ENCODE assay signal across 8 cellular contexts in the genomic region with DNA sequence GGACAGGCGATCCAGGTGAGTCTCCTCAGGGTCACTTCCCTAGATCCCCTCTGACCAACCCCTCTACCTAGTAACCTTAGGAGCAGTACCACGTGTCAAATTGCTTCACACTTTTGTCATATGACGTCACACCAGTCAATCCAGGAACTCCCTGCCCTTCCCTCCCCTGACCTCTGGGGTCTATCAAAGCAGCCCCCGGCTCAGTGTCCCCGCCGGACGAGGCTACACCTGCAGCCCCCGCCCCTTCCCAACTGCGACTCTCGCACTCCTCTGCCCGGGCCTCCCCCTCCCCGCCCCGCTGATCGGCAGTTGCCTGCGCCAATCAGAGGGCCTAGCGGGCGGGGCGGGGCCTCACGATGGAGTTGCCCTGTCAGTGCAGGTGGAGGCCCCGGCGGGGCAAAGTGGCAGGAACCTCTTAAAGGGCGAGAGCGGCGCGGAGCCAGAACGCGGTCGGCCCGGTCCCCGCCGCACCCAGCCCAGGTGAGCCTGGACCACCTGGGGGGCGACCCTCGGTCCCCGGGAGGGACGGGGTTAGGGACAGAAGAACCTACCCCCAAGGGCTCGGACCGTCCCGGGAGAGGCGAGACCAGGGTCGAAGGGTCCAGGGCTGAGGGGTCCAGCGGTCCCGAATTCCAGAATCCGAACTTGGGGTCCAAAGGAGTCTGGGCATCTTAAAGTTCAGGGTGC. TPM values are rescaled to one million over a fixed set of nuclear protein-coding genes. Genes with fewer than 3 reads are reported as not detected.
DNase-seq lines count a peak whose midpoint lies in the region; ATAC-seq and TF ChIP-seq lines count a peak whose summit lies in the region.

No MANE protein-coding gene starts in this region.

- no peak for TF ChIP-seq EP300 in suprapubic skin (IDR thresholded peaks at IDR 0.05)

- peak; percentile 58 for ATAC-seq in GM21619 (IDR thresholded peaks at IDR 0.05; ENCODE audit: unreplicated experiment)

- DNase-seq in Calu3 (peak; percentile 93), M059J (ENCODE audit: low read depth) (peak; percentile 83), SK-MEL-5 (ENCODE audit: low read depth, low spot score) (peak; percentile 81), germinal center (ENCODE audit: low spot score) (peak; percentile 99), nucleus accumbens (lab: John Stamatoyannopoulos, UW) (peak in 52 of 56 donors; percentile 12 to 82 (median 49)), suprapubic skin (ENCODE audit: low spot score in 2 of 2) (peak; percentile 91 to 93)
- peak; percentile 92 for DNase-seq in activated naive CD4-positive, alpha-beta T cell treated with anti-CD3 and anti-CD28 coated beads for 36 hours

- peak overlapping the region; percentile 78 for H3K27ac Mint-ChIP-seq in Calu3 (ENCODE audit: unreplicated experiment)
- peak overlapping the region; percentile 92 for H3K27ac Mint-ChIP-seq in activated naive CD4-positive, alpha-beta T cell treated with anti-CD3 and anti-CD28 coated beads for 36 hours

- no peaks in the 10 kb centered on the region for H3K9me3 ChIP-seq in suprapubic skin

- H3K27ac ChIP-seq in suprapubic skin = peak overlapping the region; percentile 16

- H3K4me3 ChIP-seq in suprapubic skin = peak overlapping the region; percentile 62

- TF ChIP-seq POLR2A in suprapubic skin (IDR thresholded peaks at IDR 0.05) = peak in 1 of 2 donors; percentile 43

- peaks cover 36% of the 10 kb centered on the region for H3K36me3 Mint-ChIP-seq in Calu3 (ENCODE audit: insufficient read depth, unreplicated experiment)
- H3K36me3 Mint-ChIP-seq in activated naive CD4-positive, alpha-beta T cell treated with anti-CD3 and anti-CD28 coated beads for 36 hours (ENCODE audit: low read depth) = peaks cover 2% of the 10 kb centered on the region

- no TSS peak for BruUV-seq in Calu3 (replicated peaks; lab: Mats Ljungman, UMichigan)

- no peaks in the 10 kb centered on the region for H3K27me3 Mint-ChIP-seq in Calu3 (ENCODE audit: unreplicated experiment)
- H3K27me3 Mint-ChIP-seq in activated naive CD4-positive, alpha-beta T cell treated with anti-CD3 and anti-CD28 coated beads for 36 hours (ENCODE audit: low read depth) = no peaks in the 10 kb centered on the region

- in situ Hi-C loops in SK-MEL-5 (cut with HindIII; ENCODE audit: low pct_unique_long_range_greater_than_20kb, low sequenced_read_pairs) = no loop called here

- WGBS in suprapubic skin = under 1% methylated on average over 29 of the region's 43 CpGs

- H3K9me3 Mint-ChIP-seq in Calu3 (ENCODE audit: low read depth, unreplicated experiment) = no peaks in the 10 kb centered on the region
- H3K9me3 Mint-ChIP-seq in activated naive CD4-positive, alpha-beta T cell treated with anti-CD3 and anti-CD28 coated beads for 36 hours = no peaks in the 10 kb centered on the region

- peaks cover 37% of the 10 kb centered on the region for H3K4me1 Mint-ChIP-seq in Calu3 (ENCODE audit: low read depth, unreplicated experiment)
- peaks cover 48% of the 10 kb centered on the region for H3K4me1 Mint-ChIP-seq in activated naive CD4-positive, alpha-beta T cell treated with anti-CD3 and anti-CD28 coated beads for 36 hours (ENCODE audit: low read depth)

- no peak for TF ChIP-seq CTCF in Calu3 (IDR thresholded peaks at IDR 0.05; ENCODE audit: unreplicated experiment)
- no peak for TF ChIP-seq CTCF in suprapubic skin (IDR thresholded peaks at IDR 0.05)

- H3K36me3 ChIP-seq in suprapubic skin = no peaks in the 10 kb centered on the region

- H3K4me1 ChIP-seq in suprapubic skin = peaks cover 31% of the 10 kb centered on the region

- intact Hi-C loops in Calu3 (cut with micrococcal nuclease; ENCODE audit: unreplicated experiment) = no loop called here
- intact Hi-C loops in activated naive CD4-positive, alpha-beta T cell treated with anti-CD3 and anti-CD28 coated beads for 36 hours (cut with micrococcal nuclease) = loop anchor here (1.0 to 5.0 kb wide), 3 partner anchors 27 to 640 kb away; partner anchors contain the start of gene EPB41

- H3K27me3 ChIP-seq in suprapubic skin = no peaks in the 10 kb centered on the region

- peak overlapping the region; percentile 92 for H3K4me3 Mint-ChIP-seq in Calu3 (ENCODE audit: low read depth, unreplicated experiment)
- peak overlapping the region; percentile 81 for H3K4me3 Mint-ChIP-seq in activated naive CD4-positive, alpha-beta T cell treated with anti-CD3 and anti-CD28 coated beads for 36 hours

- CTCF ChIA-PET in Calu3 (lab: Charles Lee) = interaction anchor here (1.5 kb wide), 1 partner anchor 147 kb away, joined by 4 read pairs; no protein-coding TSS in a partner anchor
- CTCF ChIA-PET in activated naive CD4-positive, alpha-beta T cell treated with anti-CD3 and anti-CD28 coated beads for 36 hours (lab: Charles Lee) = interaction anchor here (1.1 to 1.2 kb wide), 2 partner anchors 10 to 147 kb away, joined by 3 to 7 read pairs; no protein-coding TSS in a partner anchor

RNA-seq across cellular contexts. Expression of gene EPB41, which starts 27.5 kb away (rescaled TPM):
- total RNA-seq in Calu3 (2022) = 40.7 and 46.2 TPM in 2 replicates
- total RNA-seq in M059J (2014; rRNA removed; shearing (Covaris generic)) = 16.2 and 23.2 TPM in 2 replicates
- 26.3 and 29.7 TPM in 2 replicates for total RNA-seq in SK-MEL-5 (2014; rRNA removed; shearing (Covaris generic))
- 19.7 and 21.9 TPM in 2 replicates for polyA plus RNA-seq in SK-MEL-5 (2015; cell fraction: cytosol; rRNA removed)
- polyA plus RNA-seq in SK-MEL-5 (2015; cell fraction: nucleus; rRNA removed) = 18.6 and 20.7 TPM in 2 replicates
- total RNA-seq in activated naive CD4-positive, alpha-beta T cell treated with anti-CD3 and anti-CD28 coated beads for 36 hours = 100 to 1,000 TPM in 1 of 2 experiments, 10 to 100 TPM in 1; 97.4 to 100 TPM
- 10 to 100 TPM; 45.7 to 79.5 (median 67.1) TPM for total RNA-seq in suprapubic skin

Comparison
In these comparisons a context has a peak if more than half of its experiments do, and no peak if none do; other contexts are left out.
1. Peak in every context shown above with its lines: DNase-seq, ATAC-seq, H3K4me3 ChIP-seq and H3K27ac ChIP-seq.
2. DNase-seq: peak in every context shown above with its lines; median percentile 99 in germinal center; 93 in Calu3; 92 in activated naive CD4-positive, alpha-beta T cell treated with anti-CD3 and anti-CD28 coated beads for 36 hours; 92 in suprapubic skin; 83 in M059J; 81 in SK-MEL-5; 49 in nucleus accumbens.